1 cellular context compared by ENCODE assay signal in genomic region chr11:37430966-37431632, GRCh38.
DNase-seq lines count a peak whose midpoint lies in the region; TF ChIP-seq lines count a peak whose summit lies in the region.
"Not testable (repeated sequence)": the region's sequence is repeated elsewhere in the genome, so short reads cannot be mapped to it uniquely, and the experiment has no call there.

No MANE protein-coding gene starts in this region.

- peaks cover 23% of the 10 kb centered on the region for H3K9me3 Mint-ChIP-seq in chondrocyte (ENCODE audit: low read depth)

- H3K27ac Mint-ChIP-seq in chondrocyte (ENCODE audit: unreplicated experiment): not testable (repeated sequence)

- not testable (repeated sequence) for H3K4me1 Mint-ChIP-seq in chondrocyte (ENCODE audit: low read depth)

- not testable (repeated sequence) for TF ChIP-seq CTCF in chondrocyte (IDR thresholded peaks at IDR 0.05)

- H3K36me3 Mint-ChIP-seq in chondrocyte (ENCODE audit: low read depth): not testable (repeated sequence)

- not testable (repeated sequence) for H3K27me3 Mint-ChIP-seq in chondrocyte (ENCODE audit: low read depth)

- H3K4me3 Mint-ChIP-seq in chondrocyte (ENCODE audit: unreplicated experiment): not testable (repeated sequence)

- peak; percentile 77 for DNase-seq in chondrocyte (ENCODE audit: low spot score)
